In the genomic region with DNA sequence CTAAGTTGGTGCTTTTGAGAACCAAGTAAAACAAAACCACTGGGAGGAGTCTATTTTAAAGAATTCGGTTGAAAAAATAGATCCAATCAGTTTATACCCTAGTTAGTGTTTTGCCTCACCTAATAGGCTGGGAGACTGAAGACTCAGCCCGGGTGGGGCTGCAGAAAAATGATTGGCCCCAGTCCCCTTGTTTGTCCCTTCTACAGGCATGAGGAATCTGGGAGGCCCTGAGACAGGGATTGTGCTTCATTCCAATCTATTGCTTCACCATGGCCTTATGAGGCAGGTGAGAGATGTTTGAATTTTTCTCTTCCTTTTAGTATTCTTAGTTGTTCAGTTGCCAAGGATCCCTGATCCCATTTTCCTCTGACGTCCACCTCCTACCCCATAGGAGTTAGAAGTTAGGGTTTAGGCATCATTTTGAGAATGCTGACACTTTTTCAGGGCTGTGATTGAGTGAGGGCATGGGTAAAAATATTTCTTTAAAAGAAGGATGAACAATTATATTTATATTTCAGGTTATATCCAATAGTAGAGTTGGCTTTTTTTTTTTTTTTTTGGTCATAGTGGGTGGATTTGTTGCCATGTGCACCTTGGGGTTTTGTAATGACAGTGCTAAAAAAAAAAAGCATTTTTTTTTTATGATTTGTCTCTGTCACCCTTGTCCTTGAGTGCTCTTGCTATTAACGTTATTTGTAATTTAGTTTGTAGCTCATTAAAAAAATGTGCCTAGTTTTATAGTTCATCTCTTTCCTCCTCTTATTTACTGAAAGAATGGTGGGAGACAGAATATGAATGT, we compare ENCODE assay signal across 8 cellular contexts. TPM values are rescaled to one million over a fixed set of nuclear protein-coding genes. Genes with fewer than 3 reads are reported as not detected.
DNase-seq lines count a peak whose midpoint lies in the region; ATAC-seq, FAIRE-seq and TF ChIP-seq lines count a peak whose summit lies in the region.

No MANE protein-coding gene starts in this region.

- intact Hi-C loops in heart left ventricle (cut with DNase I), result loop anchor here in 2 of 10 donors (5.0 kb wide), 3 partner anchors 40 to 155 kb away; partner anchors contain the start of genes DGKA (in 1 of the 2), ORMDL2 (in 1 of the 2), PYM1 (in 1 of the 2) and SARNP (in 1 of the 2)
- intact Hi-C loops in Right ventricle myocardium superior (cut with DNase I), result no loop called here
- intact Hi-C loops in kidney (cut with DNase I), result no loop called here
- intact Hi-C loops in upper lobe of right lung (cut with DNase I), result no loop called here

- ATAC-seq in heart left ventricle (no peak), Right ventricle myocardium superior (ENCODE audit: poor library complexity) (no peak), upper lobe of right lung (peak; percentile 7)

- peaks cover 0 to 23% (median 0%) of the 10 kb centered on the region in 9 donors for H3K36me3 ChIP-seq in heart left ventricle
- H3K36me3 ChIP-seq in adipocyte (ENCODE audit: control insufficient read depth, insufficient read depth, low read length, severe bottlenecking), result peaks cover 5% of the 10 kb centered on the region
- no peaks in the 10 kb centered on the region for H3K36me3 ChIP-seq in kidney (ENCODE audit: control insufficient read depth in 1 of 2, insufficient read depth in 2 of 2, low read length in 2 of 2)
- H3K36me3 ChIP-seq in upper lobe of right lung, result peaks cover 6% of the 10 kb centered on the region

- peak overlapping the region; percentile 91 for H3K9ac ChIP-seq in adipocyte (ENCODE audit: low read length)
- H3K9ac ChIP-seq in kidney (ENCODE audit: low read length in 2 of 2), result peak overlapping the region in 1 of 2 donors; percentile 96

- peak overlapping the region; percentile 76 to 98 (median 92) for H3K27ac ChIP-seq in heart left ventricle
- peak overlapping the region; percentile 85 to 89 for H3K27ac ChIP-seq in kidney (ENCODE audit: low read depth in 2 of 2, low read length in 2 of 2)
- H3K27ac ChIP-seq in upper lobe of right lung, result peak overlapping the region; percentile 91

- 52 to 56% (median 54%) methylated on average over 4 of the region's 4 CpGs for WGBS in heart left ventricle, 4 donors

- DNase-seq in heart left ventricle (no peak), Right ventricle myocardium superior (no peak), adipocyte (ENCODE audit: low read depth) (peak; percentile 66), kidney (no peak), upper lobe of right lung (no peak), globus pallidus (ENCODE audit: low spot score) (no peak), NAMALWA (ENCODE audit: low spot score) (no peak), RPMI8226 (no peak)

- H3K4me1 ChIP-seq in heart left ventricle, result peaks cover 0 to 50% (median 34%) of the 10 kb centered on the region in 12 donors
- peaks cover 33% of the 10 kb centered on the region for H3K4me1 ChIP-seq in adipocyte (ENCODE audit: control insufficient read depth, insufficient read depth, low read length)
- peaks cover 6 to 15% of the 10 kb centered on the region in 2 donors for H3K4me1 ChIP-seq in kidney (ENCODE audit: control insufficient read depth in 1 of 2, insufficient read depth in 1 of 2, low read depth in 1 of 2, low read length in 2 of 2)
- peaks cover 33% of the 10 kb centered on the region for H3K4me1 ChIP-seq in upper lobe of right lung

- H3K9me3 ChIP-seq in heart left ventricle (no peaks in the 10 kb centered on the region), adipocyte (ENCODE audit: control insufficient read depth, low read length) (no peaks in the 10 kb centered on the region), kidney (ENCODE audit: control insufficient read depth in 1 of 2, low read length in 2 of 2) (no peaks in the 10 kb centered on the region), upper lobe of right lung (no peaks in the 10 kb centered on the region)

- TF ChIP-seq CTCF in heart left ventricle (IDR thresholded peaks at IDR 0.05), result no peak
- no peak for TF ChIP-seq CTCF in kidney (IDR thresholded peaks at IDR 0.05; ENCODE audit: borderline replicate concordance, extremely low read depth, insufficient read depth)
- no peak for TF ChIP-seq CTCF in upper lobe of right lung (IDR thresholded peaks at IDR 0.05)

- FAIRE-seq in kidney (lab: Jason Lieb, UNC), result no peak

- no peak for TF ChIP-seq POLR2A in heart left ventricle (IDR thresholded peaks at IDR 0.05)

- H3K4me3 ChIP-seq in heart left ventricle (peak overlapping the region; percentile 22 to 95 (median 70)), adipocyte (ENCODE audit: low read length) (peak overlapping the region; percentile 89), kidney (ENCODE audit: low read length in 2 of 2) (peak overlapping the region; percentile 64 to 77), upper lobe of right lung (peak overlapping the region; percentile 67)

- no peaks in the 10 kb centered on the region for H3K27me3 ChIP-seq in heart left ventricle
- no peaks in the 10 kb centered on the region for H3K27me3 ChIP-seq in adipocyte (replicated peaks; ENCODE audit: control insufficient read depth, insufficient read depth, low read length)
- H3K27me3 ChIP-seq in upper lobe of right lung, result no peaks in the 10 kb centered on the region

RNA-seq across cellular contexts. Expression of gene RAB5B, which starts 1.6 kb away (rescaled TPM):
- total RNA-seq in heart left ventricle, result 100 to 1,000 TPM in 8 of 9 donors, 10 to 100 TPM in 1; 97.5 to 135 (median 119) TPM
- polyA plus RNA-seq in heart left ventricle, result 10 to 100 TPM; 57.5 to 86.5 TPM
- total RNA-seq in Right ventricle myocardium superior, result 111 TPM
- total RNA-seq in kidney, result 112 TPM
- 72.5 TPM for polyA plus RNA-seq in kidney (ENCODE audit: insufficient read depth, low read depth, low replicate concordance)
- total RNA-seq in upper lobe of right lung, result 150 TPM

RNA-seq across cellular contexts. Expression of gene CDK2, which starts 5.6 kb away (rescaled TPM):
- 10 to 100 TPM in 6 of 9 donors, 1 to 10 TPM in 3; 3.7 to 16.7 (median 11.3) TPM for total RNA-seq in heart left ventricle
- polyA plus RNA-seq in heart left ventricle, result 10 to 100 TPM in 1 of 2 donors, 1 to 10 TPM in 1; 4.1 to 23.5 TPM
- total RNA-seq in Right ventricle myocardium superior, result 7.9 TPM
- total RNA-seq in kidney, result 23.2 TPM
- polyA plus RNA-seq in kidney (ENCODE audit: insufficient read depth, low read depth, low replicate concordance), result 7.6 TPM
- 28.0 TPM for total RNA-seq in upper lobe of right lung

RNA-seq across cellular contexts. Expression of gene PMEL, which starts 6.4 kb away (rescaled TPM):
- total RNA-seq in heart left ventricle (1 to 10 TPM in 3 of 9 donors, under 1 TPM in 5, not detected in 1; 0.56 to 1.3 (median 0.73) TPM), Right ventricle myocardium superior (0.83 TPM), kidney (1.7 TPM), upper lobe of right lung (4.9 TPM)
- polyA plus RNA-seq in heart left ventricle (under 1 TPM; 0.23 to 0.49 TPM), kidney (ENCODE audit: insufficient read depth, low read depth, low replicate concordance) (3.5 TPM)

RNA-seq across cellular contexts. Expression of gene SUOX, which starts 24.8 kb away (rescaled TPM):
- 10 to 100 TPM; 25.0 to 59.5 (median 32.0) TPM for total RNA-seq in heart left ventricle
- polyA plus RNA-seq in heart left ventricle, result 10 to 100 TPM; 26.2 to 28.6 TPM
- total RNA-seq in Right ventricle myocardium superior, result 29.7 TPM
- 33.1 TPM for total RNA-seq in kidney
- 61.1 TPM for polyA plus RNA-seq in kidney (ENCODE audit: insufficient read depth, low read depth, low replicate concordance)
- 20.3 TPM for total RNA-seq in upper lobe of right lung

RNA-seq across cellular contexts. Expression of gene DGKA, which starts 41.3 kb away (rescaled TPM):
- total RNA-seq in heart left ventricle (10 to 100 TPM in 4 of 9 donors, 1 to 10 TPM in 5; 5.3 to 27.8 (median 9.6) TPM), Right ventricle myocardium superior (9.5 TPM), kidney (68.2 TPM), upper lobe of right lung (29.0 TPM)
- polyA plus RNA-seq in heart left ventricle (1 to 10 TPM; 7.6 to 7.8 TPM), kidney (ENCODE audit: insufficient read depth, low read depth, low replicate concordance) (13.2 TPM)
